In genomic region chr12:24948816-24949722, GRCh38 we compare ENCODE assay signal across 1 cellular context.
TF ChIP-seq lines count a peak whose summit lies in the region.

Gene BCAT1 (minus strand): TSS chr12:24949101. CDS start chr12:24948932, 169 bp downstream.

TF ChIP-seq in HepG2, 621 proteins besides CTCF, POLR2A, EP300 and RAD21 (continued from another document and continues in another):
- TF ChIP-seq, protein P1, sequence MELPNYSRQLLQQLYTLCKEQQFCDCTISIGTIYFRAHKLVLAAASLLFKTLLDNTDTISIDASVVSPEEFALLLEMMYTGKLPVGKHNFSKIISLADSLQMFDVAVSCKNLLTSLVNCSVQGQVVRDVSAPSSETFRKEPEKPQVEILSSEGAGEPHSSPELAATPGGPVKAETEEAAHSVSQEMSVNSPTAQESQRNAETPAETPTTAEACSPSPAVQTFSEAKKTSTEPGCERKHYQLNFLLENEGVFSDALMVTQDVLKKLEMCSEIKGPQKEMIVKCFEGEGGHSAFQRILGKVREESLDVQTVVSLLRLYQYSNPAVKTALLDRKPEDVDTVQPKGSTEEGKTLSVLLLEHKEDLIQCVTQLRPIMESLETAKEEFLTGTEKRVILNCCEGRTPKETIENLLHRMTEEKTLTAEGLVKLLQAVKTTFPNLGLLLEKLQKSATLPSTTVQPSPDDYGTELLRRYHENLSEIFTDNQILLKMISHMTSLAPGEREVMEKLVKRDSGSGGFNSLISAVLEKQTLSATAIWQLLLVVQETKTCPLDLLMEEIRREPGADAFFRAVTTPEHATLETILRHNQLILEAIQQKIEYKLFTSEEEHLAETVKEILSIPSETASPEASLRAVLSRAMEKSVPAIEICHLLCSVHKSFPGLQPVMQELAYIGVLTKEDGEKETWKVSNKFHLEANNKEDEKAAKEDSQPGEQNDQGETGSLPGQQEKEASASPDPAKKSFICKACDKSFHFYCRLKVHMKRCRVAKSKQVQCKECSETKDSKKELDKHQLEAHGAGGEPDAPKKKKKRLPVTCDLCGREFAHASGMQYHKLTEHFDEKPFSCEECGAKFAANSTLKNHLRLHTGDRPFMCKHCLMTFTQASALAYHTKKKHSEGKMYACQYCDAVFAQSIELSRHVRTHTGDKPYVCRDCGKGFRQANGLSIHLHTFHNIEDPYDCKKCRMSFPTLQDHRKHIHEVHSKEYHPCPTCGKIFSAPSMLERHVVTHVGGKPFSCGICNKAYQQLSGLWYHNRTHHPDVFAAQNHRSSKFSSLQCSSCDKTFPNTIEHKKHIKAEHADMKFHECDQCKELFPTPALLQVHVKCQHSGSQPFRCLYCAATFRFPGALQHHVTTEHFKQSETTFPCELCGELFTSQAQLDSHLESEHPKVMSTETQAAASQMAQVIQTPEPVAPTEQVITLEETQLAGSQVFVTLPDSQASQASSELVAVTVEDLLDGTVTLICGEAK (IDR thresholded peaks at IDR 0.05), result no peak
- TF ChIP-seq, protein P1 (CRISPR knock-in tag; IDR thresholded peaks at IDR 0.05), result peak; percentile 63; the same call in 1 of the 2 replicates
- peak; percentile 25; the same call in 1 of the 2 replicates for TF ChIP-seq ELF1 (CRISPR knock-in tag; IDR thresholded peaks at IDR 0.05)
- TF ChIP-seq SP2 (CRISPR knock-in tag; IDR thresholded peaks at IDR 0.05), result no peak
- no peak; the same call in 1 of the 2 replicates for TF ChIP-seq ZBTB10 (CRISPR knock-in tag; IDR thresholded peaks at IDR 0.05; ENCODE audit: borderline replicate concordance)
- TF ChIP-seq MXD3 (CRISPR knock-in tag; IDR thresholded peaks at IDR 0.05), result peak; percentile 76
- no peak for TF ChIP-seq ISX (CRISPR knock-in tag; conservative IDR thresholded peaks at IDR 0.05)
- TF ChIP-seq STAT5B (CRISPR knock-in tag; IDR thresholded peaks at IDR 0.05), result no peak
- TF ChIP-seq PHF5A (CRISPR knock-in tag; IDR thresholded peaks at IDR 0.05; ENCODE audit: low read depth, unreplicated experiment), result no peak
- peak; percentile 97 for TF ChIP-seq ZNF687 (CRISPR knock-in tag; IDR thresholded peaks at IDR 0.05)
- no peak for TF ChIP-seq ZNF414 (CRISPR knock-in tag; IDR thresholded peaks at IDR 0.05)
- TF ChIP-seq ZNF644 (CRISPR knock-in tag; IDR thresholded peaks at IDR 0.05; ENCODE audit: low read depth), result no peak
- TF ChIP-seq SMAD3 (CRISPR knock-in tag; IDR thresholded peaks at IDR 0.05), result peak; percentile 53; the same call in 1 of the 2 replicates
- no peak for TF ChIP-seq ZBTB42 (CRISPR knock-in tag; IDR thresholded peaks at IDR 0.05)
- TF ChIP-seq MBD4 (IDR thresholded peaks at IDR 0.05; ENCODE audit: borderline replicate concordance, low read length), result no peak
- no peak for TF ChIP-seq ZNF329 (CRISPR knock-in tag; IDR thresholded peaks at IDR 0.05; ENCODE audit: low read depth)
- 0 out of 2 replicates have a peak, but pooled peaks have one; percentile 32 for TF ChIP-seq RELA (CRISPR knock-in tag; IDR thresholded peaks at IDR 0.05)
- TF ChIP-seq ZNF782 (CRISPR knock-in tag; IDR thresholded peaks at IDR 0.05; ENCODE audit: borderline replicate concordance), result peak; percentile 76; the same call in 1 of the 2 replicates
- TF ChIP-seq, protein P2, sequence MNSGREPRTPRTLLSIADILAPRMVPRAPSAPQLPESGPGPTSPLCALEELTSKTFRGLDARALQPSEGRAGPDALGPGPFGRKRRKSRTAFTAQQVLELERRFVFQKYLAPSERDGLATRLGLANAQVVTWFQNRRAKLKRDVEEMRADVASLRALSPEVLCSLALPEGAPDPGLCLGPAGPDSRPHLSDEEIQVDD (CRISPR knock-in tag; IDR thresholded peaks at IDR 0.05; ENCODE audit: borderline replicate concordance), result no peak
- TF ChIP-seq, protein P3, sequence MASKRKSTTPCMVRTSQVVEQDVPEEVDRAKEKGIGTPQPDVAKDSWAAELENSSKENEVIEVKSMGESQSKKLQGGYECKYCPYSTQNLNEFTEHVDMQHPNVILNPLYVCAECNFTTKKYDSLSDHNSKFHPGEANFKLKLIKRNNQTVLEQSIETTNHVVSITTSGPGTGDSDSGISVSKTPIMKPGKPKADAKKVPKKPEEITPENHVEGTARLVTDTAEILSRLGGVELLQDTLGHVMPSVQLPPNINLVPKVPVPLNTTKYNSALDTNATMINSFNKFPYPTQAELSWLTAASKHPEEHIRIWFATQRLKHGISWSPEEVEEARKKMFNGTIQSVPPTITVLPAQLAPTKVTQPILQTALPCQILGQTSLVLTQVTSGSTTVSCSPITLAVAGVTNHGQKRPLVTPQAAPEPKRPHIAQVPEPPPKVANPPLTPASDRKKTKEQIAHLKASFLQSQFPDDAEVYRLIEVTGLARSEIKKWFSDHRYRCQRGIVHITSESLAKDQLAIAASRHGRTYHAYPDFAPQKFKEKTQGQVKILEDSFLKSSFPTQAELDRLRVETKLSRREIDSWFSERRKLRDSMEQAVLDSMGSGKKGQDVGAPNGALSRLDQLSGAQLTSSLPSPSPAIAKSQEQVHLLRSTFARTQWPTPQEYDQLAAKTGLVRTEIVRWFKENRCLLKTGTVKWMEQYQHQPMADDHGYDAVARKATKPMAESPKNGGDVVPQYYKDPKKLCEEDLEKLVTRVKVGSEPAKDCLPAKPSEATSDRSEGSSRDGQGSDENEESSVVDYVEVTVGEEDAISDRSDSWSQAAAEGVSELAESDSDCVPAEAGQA (IDR thresholded peaks at IDR 0.05; ENCODE audit: low read depth), result no peak
- TF ChIP-seq, protein P3 (CRISPR knock-in tag; IDR thresholded peaks at IDR 0.05; ENCODE audit: borderline replicate concordance), result no peak
- no peak for TF ChIP-seq ZNF101 (CRISPR knock-in tag; IDR thresholded peaks at IDR 0.05; ENCODE audit: borderline replicate concordance, low read depth)
- no peak for TF ChIP-seq ZNF34 (CRISPR knock-in tag; IDR thresholded peaks at IDR 0.05; ENCODE audit: borderline replicate concordance)
- TF ChIP-seq FOXM1 (CRISPR knock-in tag; IDR thresholded peaks at IDR 0.05), result no peak
- TF ChIP-seq ZFP36 (IDR thresholded peaks at IDR 0.05; ENCODE audit: borderline replicate concordance, low read depth, low read length, partially characterized antibody), result no peak
- no peak for TF ChIP-seq PCBP1 (IDR thresholded peaks at IDR 0.05; ENCODE audit: borderline replicate concordance, low read depth, low read length)
- no peak for TF ChIP-seq FOXP1 (IDR thresholded peaks at IDR 0.05)
- no peak for TF ChIP-seq FOXP1 (CRISPR knock-in tag; IDR thresholded peaks at IDR 0.05)
- TF ChIP-seq RXRA (CRISPR knock-in tag; IDR thresholded peaks at IDR 0.05), result peak; percentile 46
- TF ChIP-seq NCOA5 (CRISPR knock-in tag; IDR thresholded peaks at IDR 0.05), result no peak
- no peak for TF ChIP-seq ZNF513 (CRISPR knock-in tag; conservative IDR thresholded peaks at IDR 0.05)
- TF ChIP-seq KLF6 (CRISPR knock-in tag; IDR thresholded peaks at IDR 0.05), result no peak
